Comparison of ENCODE assay signal across 11 cellular contexts in genomic region chr6:14638562-14638931, GRCh38.
DNase-seq lines count a peak whose midpoint lies in the region; ATAC-seq, FAIRE-seq and TF ChIP-seq lines count a peak whose summit lies in the region.
"Had no signal": no experiment of that assay in that cellular context is flagged by ENCODE, and none has a peak within 500 bp of the region (broad histone marks: within the 10 kb centered on the region; RNA-seq: fewer than 3 reads in every experiment).

No MANE protein-coding gene starts in this region.

- no peak overlapping the region for H4K5ac ChIP-seq in IMR-90 (ENCODE audit: low read depth, low read length)

- no peak overlapping the region for H3K18ac ChIP-seq in IMR-90 (ENCODE audit: low read depth, low read length)

- no peak overlapping the region for H2AK5ac ChIP-seq in IMR-90 (ENCODE audit: low read depth, low read length)

- H3K27ac ChIP-seq in IMR-90 (ENCODE audit: insufficient read depth, low read length), result no peak overlapping the region
- H3K27ac ChIP-seq in GM12878 (ENCODE audit: control insufficient read depth, insufficient read depth), result no peak overlapping the region
- no peak overlapping the region for H3K27ac ChIP-seq in neural cell (ENCODE audit: low read length)

- no CpG with 5 or more reads among the region's 3 CpGs for WGBS in IMR-90 (ENCODE audit: extremely low coverage in 2 of 2, insufficient read length in 1 of 2), 2 experiments
- 0% methylated on average over 3 of the region's 3 CpGs for WGBS in GM12878 (ENCODE audit: insufficient coverage, insufficient replicate concordance, low lambda C conversion rate, missing lambda C conversion rate)

- intact Hi-C loops in IMR-90 (cut with micrococcal nuclease), result no loop called here
- intact Hi-C loops in GM12878 (cut with micrococcal nuclease; ENCODE audit: unreplicated experiment), result no loop called here

- POLR2A ChIA-PET in IMR-90 (lab: Charles Lee; ENCODE audit: unreplicated experiment), result no interaction called here
- POLR2A ChIA-PET in GM12878 (lab: Charles Lee), result interaction anchor here (1.0 to 2.0 kb wide), 3 partner anchors 16 to 91 kb away, joined by 3 to 8 read pairs (median 3); no protein-coding TSS in a partner anchor

- SMC1A ChIA-PET in GM12878 (lab: Charles Lee; ENCODE audit: uncharacterized antibody, unreplicated experiment), result interaction anchor here (0.6 to 2.8 kb wide), 12 partner anchors 15 to 1544 kb away, joined by 3 to 26 read pairs (median 4); no protein-coding TSS in a partner anchor

- H4K91ac ChIP-seq in IMR-90 (ENCODE audit: insufficient read depth, low read depth, low read length), result no peak overlapping the region

- BruUV-seq in IMR-90 (replicated peaks; lab: Mats Ljungman, UMichigan) (no TSS peak), GM12878 (replicated peaks; lab: Mats Ljungman, UMichigan) (no TSS peak)

- H3K36me3 ChIP-seq in IMR-90 (ENCODE audit: control insufficient read depth, insufficient read depth, low read length) (no peaks in the 10 kb centered on the region), GM12878 (ENCODE audit: control insufficient read depth in 2 of 2, insufficient read depth in 2 of 2, low read length in 1 of 2) (no peaks in the 10 kb centered on the region), neural cell (ENCODE audit: insufficient read depth, low read length) (no peaks in the 10 kb centered on the region)
- H3K36me3 ChIP-seq: BE2C had no signal

- H4K20me1 ChIP-seq in IMR-90 (ENCODE audit: insufficient read depth, low read length) (no peaks in the 10 kb centered on the region), GM12878 (ENCODE audit: control insufficient read depth, insufficient read depth) (no peaks in the 10 kb centered on the region), neural cell (ENCODE audit: insufficient read depth) (no peaks in the 10 kb centered on the region)

- no peak overlapping the region for H3K14ac ChIP-seq in IMR-90 (replicated peaks; ENCODE audit: low read depth, low read length)

- TF ChIP-seq POLR2A in IMR-90 (IDR thresholded peaks at IDR 0.05; ENCODE audit: low read depth, low read length) (no peak), GM12878 (IDR thresholded peaks at IDR 0.05; ENCODE audit: low read depth, low read length) (no peak)

- H3K9me2 ChIP-seq in neural cell (ENCODE audit: insufficient read depth, low read length), result no peaks in the 10 kb centered on the region

- TF ChIP-seq CTCF in IMR-90 (conservative IDR thresholded peaks at IDR 0.05; ENCODE audit: low read depth, low read length) (no peak), GM12878 (IDR thresholded peaks at IDR 0.05 in 2 of 3, conservative IDR thresholded peaks at IDR 0.05 in 1 of 3; ENCODE audit: control insufficient read depth in 2 of 3, extremely low read depth in 1 of 3, insufficient read depth in 1 of 3, low read depth in 3 of 3, low read length in 3 of 3) (no peak), neural cell (IDR thresholded peaks at IDR 0.05; ENCODE audit: poor library complexity, severe bottlenecking) (no peak)

- H3K23ac ChIP-seq in IMR-90 (ENCODE audit: low read depth, low read length), result no peak overlapping the region

- H3K79me2 ChIP-seq in GM12878 (ENCODE audit: control insufficient read depth, insufficient read depth, low read length), result no peaks in the 10 kb centered on the region
- no peaks in the 10 kb centered on the region for H3K79me2 ChIP-seq in neural cell (replicated peaks; ENCODE audit: insufficient read depth, low read length)

- no peak overlapping the region for H3K9ac ChIP-seq in IMR-90 (ENCODE audit: low read depth, low read length)
- no peak overlapping the region for H3K9ac ChIP-seq in GM12878 (ENCODE audit: control insufficient read depth, insufficient read depth, low read length)
- H3K9ac ChIP-seq in neural cell (ENCODE audit: low read length), result no peak overlapping the region

- no peak overlapping the region for H2BK20ac ChIP-seq in IMR-90 (ENCODE audit: low read depth, low read length)

- H3K9me3 ChIP-seq in IMR-90 (ENCODE audit: control insufficient read depth, insufficient read depth, low read length) (no peaks in the 10 kb centered on the region), GM12878 (replicated peaks; ENCODE audit: control insufficient read depth, insufficient read depth, low read length) (no peaks in the 10 kb centered on the region; the same call in 2 of the 3 replicates), neural cell (ENCODE audit: low read length) (no peaks in the 10 kb centered on the region)
- H3K9me3 ChIP-seq: BE2C, body of pancreas had no signal

- TF ChIP-seq RAD21 in IMR-90 (IDR thresholded peaks at IDR 0.05; ENCODE audit: low read length) (no peak), GM12878 (IDR thresholded peaks at IDR 0.05; ENCODE audit: insufficient read depth, low read depth, low read length) (no peak), neural cell (conservative IDR thresholded peaks at IDR 0.05) (no peak)

- H3K27me3 ChIP-seq in IMR-90 (ENCODE audit: control insufficient read depth, insufficient read depth, low read length) (0 out of 2 replicates have a peak, but pooled peaks cover 1% of the 10 kb centered on the region), GM12878 (replicated peaks in 1 of 2; ENCODE audit: control insufficient read depth in 2 of 2, insufficient read depth in 2 of 2, low read length in 1 of 2) (no peaks in the 10 kb centered on the region), neural cell (ENCODE audit: insufficient read depth, low read depth, low read length) (no peaks in the 10 kb centered on the region)
- H3K27me3 ChIP-seq: BE2C, body of pancreas had no signal

- peaks cover 10% of the 10 kb centered on the region for H3K4me1 ChIP-seq in IMR-90 (ENCODE audit: control insufficient read depth, insufficient read depth, low read length)
- peaks cover 41% of the 10 kb centered on the region for H3K4me1 ChIP-seq in GM12878 (ENCODE audit: control insufficient read depth, insufficient read depth, low read length)

- in situ Hi-C loops in IMR-90 (cut with MboI; ENCODE audit: low sequenced_read_pairs), result no loop called here
- in situ Hi-C loops in GM12878 (cut with MboI), result no loop called here

- 0 out of 4 replicates have a peak overlapping the region, but pooled peaks of 1 of the 2 experiments have one; percentile 44 for H4K8ac ChIP-seq in IMR-90 (ENCODE audit: low read depth in 2 of 2, low read length in 2 of 2)

- no peaks in the 10 kb centered on the region for H3K79me1 ChIP-seq in IMR-90 (ENCODE audit: low read depth in 1 of 2, low read length in 2 of 2)

- DNase-seq in AML-193 (lab: John Stamatoyannopoulos, UW) (peak; percentile 57 to 65), IMR-90 (no peak), GM12878 (ENCODE audit: low read depth, low spot score) (no peak), cerebellum (ENCODE audit: low spot score) (no peak), HUDEP-2 (lab: John Stamatoyannopoulos, UW; ENCODE audit: unreplicated experiment in 76 of 76) (no peak)
- no peak for DNase-seq in activated CD4-positive, CD25-positive, alpha-beta regulatory T cell (lab: John Stamatoyannopoulos, UW)
- DNase-seq: activated T-cell treated with anti-CD3 and anti-CD28 coated beads, Interleukin-2, amount 50 U/mL, for 48 hours; BE2C had no signal

- no peaks in the 10 kb centered on the region for H3K9me1 ChIP-seq in IMR-90 (ENCODE audit: insufficient read depth, low read length)

- no peak overlapping the region for H3K4ac ChIP-seq in IMR-90 (ENCODE audit: low read depth, low read length)

- CTCF ChIA-PET in IMR-90 (lab: Yijun Ruan, JAX), result interaction anchor here (0.7 kb wide), 1 partner anchor 12 kb away, joined by 3 read pairs; no protein-coding TSS in a partner anchor
- CTCF ChIA-PET in GM12878 (lab: Yijun Ruan, JAX), result interaction anchor here (0.6 to 2.1 kb wide), 4 partner anchors 15 to 137 kb away, joined by 3 to 5 read pairs (median 4); no protein-coding TSS in a partner anchor

- no peaks in the 10 kb centered on the region for H3F3A ChIP-seq in neural cell (ENCODE audit: insufficient read depth, low read length, poor library complexity, severe bottlenecking)

- H2BK120ac ChIP-seq in IMR-90 (ENCODE audit: low read depth, low read length), result no peak overlapping the region; the same call in 1 of the 2 replicates

- RAD21 ChIA-PET in GM12878 (lab: Charles Lee; ENCODE audit: unreplicated experiment), result interaction anchor here (0.7 to 2.5 kb wide), 10 partner anchors 18 to 824 kb away, joined by 3 to 18 read pairs (median 4); partner anchors contain the start of gene MCUR1

- H2BK5ac ChIP-seq in IMR-90 (ENCODE audit: low read depth, low read length, poor library complexity, severe bottlenecking), result no peak overlapping the region

- no peak overlapping the region for H3K4me3 ChIP-seq in IMR-90 (ENCODE audit: insufficient read depth, low read depth, low read length)
- 0 out of 2 replicates have a peak overlapping the region, but pooled peaks have one; percentile 14 for H3K4me3 ChIP-seq in GM12878
- H3K4me3 ChIP-seq in neural cell (ENCODE audit: low read length), result no peak overlapping the region
- H3K4me3 ChIP-seq: body of pancreas had no signal

- H2BK15ac ChIP-seq in IMR-90 (ENCODE audit: low read depth, low read length), result no peak overlapping the region

- H2AFZ ChIP-seq in IMR-90 (replicated peaks; ENCODE audit: low read length, poor library complexity) (no peak overlapping the region), GM12878 (ENCODE audit: control insufficient read depth, low read depth, low read length) (peak overlapping the region; percentile 41), neural cell (ENCODE audit: low read depth, low read length) (no peak overlapping the region)

- no peak for ATAC-seq in IMR-90 (ENCODE audit: low read depth)
- ATAC-seq in GM12878, result no peak
- no peak for ATAC-seq in HG03457 (IDR thresholded peaks at IDR 0.05; ENCODE audit: unreplicated experiment)

- no peak overlapping the region for H3K56ac ChIP-seq in IMR-90 (ENCODE audit: extremely low read depth, insufficient read depth, low read length)

- TF ChIP-seq EP300 in GM12878 (IDR thresholded peaks at IDR 0.05; ENCODE audit: borderline replicate concordance in 1 of 2, control insufficient read depth in 1 of 2, low read depth in 2 of 2, low read length in 2 of 2) (no peak), neural cell (conservative IDR thresholded peaks at IDR 0.05; ENCODE audit: poor library complexity, severe bottlenecking) (no peak)

- FAIRE-seq in GM12878 (lab: Jason Lieb, UNC), result peak; percentile 47

- dilution Hi-C loops in IMR-90 (cut with HindIII; ENCODE audit: low sequenced_read_pairs, unreplicated experiment), result no loop called here

- no peak overlapping the region for H2AK9ac ChIP-seq in IMR-90 (replicated peaks; ENCODE audit: low read depth, low read length, poor library complexity)

- H3K4me2 ChIP-seq in IMR-90 (ENCODE audit: low read depth, low read length) (peak overlapping the region; percentile 91; the same call in 1 of the 2 replicates), GM12878 (ENCODE audit: control insufficient read depth, insufficient read depth) (peak overlapping the region; percentile 79), neural cell (ENCODE audit: low read length) (peak overlapping the region; percentile 36)

TF ChIP-seq in IMR-90, 13 proteins besides CTCF, POLR2A, EP300 and RAD21 (continues in another document):
- no peak for TF ChIP-seq BHLHE40 (IDR thresholded peaks at IDR 0.05; ENCODE audit: low read depth, low read length)

TF ChIP-seq in GM12878, 131 proteins besides CTCF, POLR2A, EP300 and RAD21 (continues in another document):
- TF ChIP-seq MXI1 (IDR thresholded peaks at IDR 0.05; ENCODE audit: low read depth, low read length), result 0 out of 2 replicates have a peak, but pooled peaks have one; percentile 6

TF ChIP-seq in neural cell, 6 proteins besides CTCF, POLR2A, EP300 and RAD21 (continues in another document):
- TF ChIP-seq SMC3 (conservative IDR thresholded peaks at IDR 0.05; ENCODE audit: poor library complexity), result no peak

Comparison
In these comparisons a context has a peak if more than half of its experiments do, and no peak if none do; other contexts are left out.
1. DNase-seq: peak in AML-193 (2 of 2); none in IMR-90 (single experiment), GM12878 (single experiment), cerebellum (single experiment), activated CD4-positive, CD25-positive, alpha-beta regulatory T cell (0 of 4) and HUDEP-2 (0 of 76).
2. H3K4me2 ChIP-seq: peak in every context shown above with its lines; median percentile 91 in IMR-90; 79 in GM12878; 36 in neural cell.